Comparison of ENCODE assay signal across 2 cellular contexts in the genomic region with DNA sequence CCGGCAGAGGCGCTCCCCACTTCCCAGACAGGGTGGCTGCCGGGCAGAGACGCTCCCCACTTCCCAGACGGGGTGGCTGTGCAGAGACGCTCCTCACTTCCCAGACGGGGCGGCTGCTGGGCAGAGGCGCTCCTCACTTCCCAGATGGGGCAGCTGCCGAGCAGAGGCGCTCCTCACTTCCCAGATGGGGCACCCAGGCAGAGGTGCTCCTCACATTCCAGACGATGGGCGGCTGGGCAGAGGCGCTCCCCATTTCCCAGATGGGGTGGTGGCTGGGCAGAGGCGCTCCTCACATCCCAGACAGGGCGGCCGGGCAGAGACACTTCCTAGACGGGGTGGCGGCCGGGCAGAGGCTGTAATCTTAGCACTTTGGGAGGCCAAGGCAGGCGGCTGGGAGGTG. TPM values are rescaled to one million over a fixed set of nuclear protein-coding genes. Genes with fewer than 3 reads are reported as not detected.
"Had no signal": no experiment of that assay in that cellular context is flagged by ENCODE, and none has a peak within 500 bp of the region (broad histone marks: within the 10 kb centered on the region; RNA-seq: fewer than 3 reads in every experiment).

No MANE protein-coding gene starts in this region.

RNA-seq across cellular contexts. Expression of a gene that starts 43.8 kb away (rescaled TPM):
- total RNA-seq: HT1080, IMR-90 had no signal
